In genomic region chrX:119482497-119483480, GRCh38 we compare ENCODE assay signal across 8 cellular contexts. TPM values are rescaled to one million over a fixed set of nuclear protein-coding genes. Genes with fewer than 3 reads are reported as not detected.
DNase-seq lines count a peak whose midpoint lies in the region; ATAC-seq, FAIRE-seq and TF ChIP-seq lines count a peak whose summit lies in the region.

No MANE protein-coding gene starts in this region.

- H3K4me3 ChIP-seq in GM06990 (replicated peaks; ENCODE audit: low read depth, low read length) (peak overlapping the region; percentile 27), colonic mucosa (peak overlapping the region; percentile 32), liver (ENCODE audit: low read depth in 1 of 3, low read length in 3 of 3) (peak overlapping the region in 2 of 3 donors; percentile 42 to 47)

- H3K9me3 ChIP-seq in colonic mucosa (no peaks in the 10 kb centered on the region), liver (ENCODE audit: control insufficient read depth in 4 of 4, low read length in 3 of 4) (no peaks in the 10 kb centered on the region)

- TF ChIP-seq RAD21 in liver (IDR thresholded peaks at IDR 0.05) = peak; percentile 44 to 68

- peak; percentile 66 for DNase-seq in GM06990 (ENCODE audit: extremely low read depth, insufficient read length)
- peak; percentile 38 for DNase-seq in H54 (ENCODE audit: insufficient read length, low spot score)
- DNase-seq in NCI-H1105 (lab: John Stamatoyannopoulos, UW) = peak; percentile 26
- peak; percentile 34 for DNase-seq in activated CD4-positive, alpha-beta T cell treated with anti-CD3 and anti-CD28 coated beads for 1 hour
- DNase-seq in colonic mucosa = peak; percentile 72
- peak; percentile 52 to 59 for DNase-seq in stimulated activated CD4-positive, alpha-beta T cell treated with anti-CD3 and anti-CD28 coated beads, Interleukin-4, amount 100 ng/mL, for 48 hours (ENCODE audit: low read depth in 2 of 2)

- intact Hi-C loops in colonic mucosa (cut with DNase I) = no loop called here

- no peak for FAIRE-seq in H54 (lab: Jason Lieb, UNC)

- TF ChIP-seq POLR2A in H54 (IDR thresholded peaks at IDR 0.05; ENCODE audit: low read depth, low read length) = no peak

- TF ChIP-seq CTCF in GM06990 (IDR thresholded peaks at IDR 0.05; ENCODE audit: insufficient read depth, low read length, poor library complexity, severe bottlenecking) = peak; percentile 61
- peak; percentile 75 for TF ChIP-seq CTCF in colonic mucosa (IDR thresholded peaks at IDR 0.05)
- peak; percentile 59 for TF ChIP-seq CTCF in liver (IDR thresholded peaks at IDR 0.05; ENCODE audit: low read depth, low read length, missing input control)

- H3K9ac ChIP-seq in colonic mucosa (ENCODE audit: low read depth in 2 of 2, low read length in 2 of 2) (peak overlapping the region in 1 of 2 donors; percentile 56), liver (ENCODE audit: low read depth in 1 of 2, low read length in 2 of 2) (peak overlapping the region; percentile 41 to 47)

- H3K27ac ChIP-seq in colonic mucosa = peak overlapping the region; percentile 75
- peak overlapping the region; percentile 72 to 84 for H3K27ac ChIP-seq in liver (ENCODE audit: low read depth in 1 of 2, low read length in 2 of 2)

- H3K4me1 ChIP-seq in colonic mucosa = no peaks in the 10 kb centered on the region
- peaks cover 3 to 33% (median 23%) of the 10 kb centered on the region in 4 donors for H3K4me1 ChIP-seq in liver (ENCODE audit: control insufficient read depth in 4 of 4, insufficient read depth in 4 of 4, low read length in 3 of 4)

- H3K36me3 ChIP-seq in GM06990 (ENCODE audit: control insufficient read depth, insufficient read depth, low read length) = no peaks in the 10 kb centered on the region
- no peaks in the 10 kb centered on the region for H3K36me3 ChIP-seq in colonic mucosa
- H3K36me3 ChIP-seq in liver (ENCODE audit: control insufficient read depth in 4 of 4, insufficient read depth in 3 of 4, low read depth in 1 of 4, low read length in 3 of 4) = no peaks in the 10 kb centered on the region

- ATAC-seq in GM21360 (IDR thresholded peaks at IDR 0.05; ENCODE audit: unreplicated experiment) = no peak

- WGBS in liver = 13% methylated on average over 48 of the region's 48 CpGs

- H3K27me3 ChIP-seq in GM06990 (replicated peaks; ENCODE audit: control insufficient read depth, insufficient read depth, low read length) (no peaks in the 10 kb centered on the region), colonic mucosa (no peaks in the 10 kb centered on the region), liver (ENCODE audit: control insufficient read depth in 4 of 4, insufficient read depth in 4 of 4, low read length in 3 of 4) (no peaks in the 10 kb centered on the region)

TF ChIP-seq in liver, 16 proteins besides CTCF, POLR2A, EP300 and RAD21:
- TF ChIP-seq YY1 (IDR thresholded peaks at IDR 0.05) (peak; percentile 90), MAX (IDR thresholded peaks at IDR 0.05) (peak; percentile 49), HNF4A (conservative IDR thresholded peaks at IDR 0.05) (no peak), RXRA (IDR thresholded peaks at IDR 0.05) (peak in 1 of 2 donors; percentile 10)
- TF ChIP-seq, protein P1, sequence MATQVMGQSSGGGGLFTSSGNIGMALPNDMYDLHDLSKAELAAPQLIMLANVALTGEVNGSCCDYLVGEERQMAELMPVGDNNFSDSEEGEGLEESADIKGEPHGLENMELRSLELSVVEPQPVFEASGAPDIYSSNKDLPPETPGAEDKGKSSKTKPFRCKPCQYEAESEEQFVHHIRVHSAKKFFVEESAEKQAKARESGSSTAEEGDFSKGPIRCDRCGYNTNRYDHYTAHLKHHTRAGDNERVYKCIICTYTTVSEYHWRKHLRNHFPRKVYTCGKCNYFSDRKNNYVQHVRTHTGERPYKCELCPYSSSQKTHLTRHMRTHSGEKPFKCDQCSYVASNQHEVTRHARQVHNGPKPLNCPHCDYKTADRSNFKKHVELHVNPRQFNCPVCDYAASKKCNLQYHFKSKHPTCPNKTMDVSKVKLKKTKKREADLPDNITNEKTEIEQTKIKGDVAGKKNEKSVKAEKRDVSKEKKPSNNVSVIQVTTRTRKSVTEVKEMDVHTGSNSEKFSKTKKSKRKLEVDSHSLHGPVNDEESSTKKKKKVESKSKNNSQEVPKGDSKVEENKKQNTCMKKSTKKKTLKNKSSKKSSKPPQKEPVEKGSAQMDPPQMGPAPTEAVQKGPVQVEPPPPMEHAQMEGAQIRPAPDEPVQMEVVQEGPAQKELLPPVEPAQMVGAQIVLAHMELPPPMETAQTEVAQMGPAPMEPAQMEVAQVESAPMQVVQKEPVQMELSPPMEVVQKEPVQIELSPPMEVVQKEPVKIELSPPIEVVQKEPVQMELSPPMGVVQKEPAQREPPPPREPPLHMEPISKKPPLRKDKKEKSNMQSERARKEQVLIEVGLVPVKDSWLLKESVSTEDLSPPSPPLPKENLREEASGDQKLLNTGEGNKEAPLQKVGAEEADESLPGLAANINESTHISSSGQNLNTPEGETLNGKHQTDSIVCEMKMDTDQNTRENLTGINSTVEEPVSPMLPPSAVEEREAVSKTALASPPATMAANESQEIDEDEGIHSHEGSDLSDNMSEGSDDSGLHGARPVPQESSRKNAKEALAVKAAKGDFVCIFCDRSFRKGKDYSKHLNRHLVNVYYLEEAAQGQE (IDR thresholded peaks at IDR 0.05) = no peak
- TF ChIP-seq, protein P2, sequence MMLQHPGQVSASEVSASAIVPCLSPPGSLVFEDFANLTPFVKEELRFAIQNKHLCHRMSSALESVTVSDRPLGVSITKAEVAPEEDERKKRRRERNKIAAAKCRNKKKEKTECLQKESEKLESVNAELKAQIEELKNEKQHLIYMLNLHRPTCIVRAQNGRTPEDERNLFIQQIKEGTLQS (IDR thresholded peaks at IDR 0.05) = no peak
TF ChIP-seq in liver: peak in this region for 3.

RNA-seq across cellular contexts. Expression of gene SLC25A5, which starts 14.5 kb away (rescaled TPM):
- 1,000 to 10,000 TPM; 1,091 to 1,162 TPM for total RNA-seq in colonic mucosa
- total RNA-seq in liver = 100 to 1,000 TPM; 191 to 206 TPM
- 100 to 1,000 TPM; 209 to 304 TPM for polyA plus RNA-seq in liver

Comparison
In these comparisons a context has a peak if more than half of its experiments do, and no peak if none do; other contexts are left out.
1. RNA of gene SLC25A5, which starts 14.5 kb away (total RNA-seq): 1,091 to 1,162 TPM in colonic mucosa; 191 to 206 TPM in liver; every median in the first group is over 4 times any median in the second.
2. Peak in every context shown above with its lines, with median percentiles within 50 percentile points of each other: DNase-seq, H3K4me3 ChIP-seq and CTCF ChIP-seq.